In genomic region chr5:171462136-171462927, GRCh38 we compare ENCODE assay signal across 15 cellular contexts. TPM values are rescaled to one million over a fixed set of nuclear protein-coding genes. Genes with fewer than 3 reads are reported as not detected.
"Had no signal": no experiment of that assay in that cellular context is flagged by ENCODE, and none has a peak within 500 bp of the region (broad histone marks: within the 10 kb centered on the region; RNA-seq: fewer than 3 reads in every experiment).

No MANE protein-coding gene starts in this region.

- H3K36me3 ChIP-seq: esophagus squamous epithelium, sigmoid colon, stomach had no signal

- H3K4me1 ChIP-seq: esophagus squamous epithelium, sigmoid colon, stomach had no signal

- H3K27ac ChIP-seq: esophagus squamous epithelium, sigmoid colon, stomach had no signal

- H3K4me3 ChIP-seq: esophagus squamous epithelium, sigmoid colon, stomach had no signal

- DNase-seq: activated CD4-positive, alpha-beta T cell treated with anti-CD3 and anti-CD28 coated beads, Interleukin-2, amount 10 ng/mL, durations not matched to agents 7 days and 5 days; activated CD8-positive, alpha-beta memory T cell treated with anti-CD3 and anti-CD28 coated beads, Interleukin-2, amount 50 U/mL, for 4 hours; activated effector memory CD4-positive, alpha-beta T cell treated with Interleukin-2 at 50 U/mL for 16 hours; activated naive CD4-positive, alpha-beta T cell treated with anti-CD3 and anti-CD28 coated beads, Interleukin-2, amount 50 U/mL, for 16 hours; activated T-cell treated with anti-CD3 and anti-CD28 coated beads, Interleukin-2, amount 50 U/mL, for 4 hours; effector CD4-positive, alpha-beta T cell; esophagus squamous epithelium; midbrain; nucleus accumbens; sigmoid colon; stimulated activated CD4-positive, alpha-beta T cell treated with anti-CD3 and anti-CD28 coated beads, Interleukin-4, amount 100 ng/mL, for 24 hours; stomach; trophoblast cell had no signal

- H3K27me3 ChIP-seq: sigmoid colon had no signal

- H3K9me3 ChIP-seq: esophagus squamous epithelium, sigmoid colon, stomach had no signal

RNA-seq across cellular contexts. Expression of gene FGF18, which starts 42.9 kb away (rescaled TPM):
- total RNA-seq: left lobe of liver, lung microvascular endothelial cell had no signal
